In the genomic region with DNA sequence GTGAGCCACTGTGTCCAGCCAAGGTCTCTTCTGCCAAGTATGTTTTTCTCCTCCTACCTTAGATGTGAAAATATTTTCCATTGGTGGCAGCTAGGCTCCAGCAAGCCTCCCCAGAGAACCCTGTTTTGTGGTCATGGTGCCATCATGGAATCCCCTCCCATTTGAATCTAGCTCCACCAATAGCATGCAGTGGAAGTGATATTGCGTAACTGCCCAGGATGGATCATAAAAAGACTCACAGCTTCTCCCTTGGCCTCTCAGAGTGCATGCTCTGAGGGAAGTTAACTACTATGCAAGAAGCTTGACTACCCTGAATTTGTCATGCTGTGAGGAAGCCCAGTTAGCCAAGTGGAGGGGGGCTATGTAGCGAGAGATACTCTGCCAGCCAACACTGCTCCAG, we compare ENCODE assay signal across 16 cellular contexts.
"Had no signal": no experiment of that assay in that cellular context is flagged by ENCODE, and none has a peak within 500 bp of the region (broad histone marks: within the 10 kb centered on the region; RNA-seq: fewer than 3 reads in every experiment).

No MANE protein-coding gene starts in this region.

- H3K9ac ChIP-seq: parathyroid adenoma had no signal

- H3K27me3 ChIP-seq: brain microvascular endothelial cell, testis, upper lobe of right lung had no signal

- H3K4me3 ChIP-seq: testis, upper lobe of right lung had no signal

- H3K4me3 Mint-ChIP-seq: activated CD8-positive, alpha-beta T cell treated with anti-CD3 and anti-CD28 coated beads for 36 hours; activated T-helper 1 cell treated with anti-CD3 and anti-CD28 coated beads, Interleukin-12 subunit alpha, Interleukin-12 subunit beta, Interleukin-2, Interleukin-4 antibody, amounts not matched to agents 30 ng/mL and 10 ng/mL and 1 ng/mL, durations not matched to agents 14 hours and 24 hours and 36 hours; dendritic cell treated with granulocyte-macrophage colony-stimulating factor and Interleukin-4, amounts not matched to agents 40 ng/mL and 50 ng/mL, for 4 days had no signal

- H3K36me3 ChIP-seq: brain microvascular endothelial cell, upper lobe of right lung had no signal

- H3K27ac Mint-ChIP-seq: activated CD8-positive, alpha-beta T cell treated with anti-CD3 and anti-CD28 coated beads for 36 hours; dendritic cell treated with granulocyte-macrophage colony-stimulating factor and Interleukin-4, amounts not matched to agents 40 ng/mL and 50 ng/mL, for 4 days had no signal

- H3K79me2 ChIP-seq: parathyroid adenoma had no signal

- H3K9me3 ChIP-seq: testis, upper lobe of right lung had no signal

- H3K4me1 ChIP-seq: parathyroid adenoma, testis, upper lobe of right lung had no signal

- ATAC-seq: activated CD8-positive, alpha-beta T cell treated with anti-CD3 and anti-CD28 coated beads for 36 hours; left ventricle myocardium superior; stimulated activated naive CD8-positive, alpha-beta T cell treated with anti-CD3 and anti-CD28 coated beads, Interleukin-15, Interleukin-2, amounts not matched to agents 100 U/mL and 50 U/mL, for 24 hours; upper lobe of right lung had no signal

- H3K27me3 Mint-ChIP-seq: activated CD8-positive, alpha-beta T cell treated with anti-CD3 and anti-CD28 coated beads for 36 hours had no signal

- H2AFZ ChIP-seq: parathyroid adenoma had no signal

- H3K27ac ChIP-seq: brain microvascular endothelial cell, parathyroid adenoma, testis, upper lobe of right lung, VCaP had no signal

- DNase-seq: activated CD8-positive, alpha-beta memory T cell treated with anti-CD3 and anti-CD28 coated beads, Interleukin-2, amount 50 U/mL, for 4 hours; activated CD8-positive, alpha-beta T cell treated with anti-CD3 and anti-CD28 coated beads for 36 hours; activated naive CD4-positive, alpha-beta T cell treated with Interleukin-2 at 50 U/mL for 16 hours; brain microvascular endothelial cell; cerebellar nuclear complex; hippocampal formation; left ventricle myocardium superior; stimulated activated CD4-positive, alpha-beta T cell treated with anti-CD3 and anti-CD28 coated beads, Interleukin-4, amount 100 ng/mL, for 1 hour; stimulated activated CD8-positive, alpha-beta memory T cell treated with anti-CD3 and anti-CD28 coated beads, Interleukin-4, amount 100 ng/mL, for 48 hours; stimulated activated naive CD8-positive, alpha-beta T cell treated with anti-CD3 and anti-CD28 coated beads, Interleukin-15, Interleukin-2, amounts not matched to agents 100 U/mL and 50 U/mL, for 24 hours; testis; upper lobe of right lung had no signal
